ENCODE assay signal across 1 cellular context in the genomic region with DNA sequence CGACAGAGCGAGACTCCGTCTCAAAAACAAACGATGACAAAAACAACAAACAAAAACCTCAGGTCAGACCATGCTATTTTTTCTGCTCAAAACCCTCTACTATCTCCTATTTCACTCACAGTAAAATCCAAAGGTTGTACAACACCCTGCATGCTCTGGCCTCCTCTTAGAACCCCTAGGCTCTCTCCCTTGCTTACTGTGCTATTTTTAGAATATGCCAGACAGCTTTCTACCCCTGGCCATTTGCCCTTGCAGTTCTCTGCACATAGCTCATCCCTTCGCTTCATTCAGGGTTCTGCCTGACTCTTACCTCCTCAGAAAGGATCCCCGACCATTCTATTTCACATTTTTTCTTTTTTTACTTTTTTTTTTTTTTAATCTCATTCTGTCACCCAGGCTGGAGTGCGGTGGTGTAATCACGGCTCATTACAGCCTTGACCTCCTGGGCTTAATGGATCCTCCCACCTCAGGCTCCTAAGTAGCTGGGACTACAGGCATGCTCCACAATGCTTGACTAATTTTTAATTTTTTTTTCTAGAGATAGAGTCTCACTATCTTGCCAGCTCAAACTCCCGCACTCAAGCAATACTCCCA.
TF ChIP-seq lines count a peak whose summit lies in the region.

No MANE protein-coding gene starts in this region.

TF ChIP-seq in HepG2, 621 proteins besides CTCF, POLR2A, EP300 and RAD21 (continues in another document):
- 0 out of 2 replicates have a peak, but pooled peaks have one; percentile 1 for TF ChIP-seq ISL2 (CRISPR knock-in tag; IDR thresholded peaks at IDR 0.05)
- TF ChIP-seq, protein P1, sequence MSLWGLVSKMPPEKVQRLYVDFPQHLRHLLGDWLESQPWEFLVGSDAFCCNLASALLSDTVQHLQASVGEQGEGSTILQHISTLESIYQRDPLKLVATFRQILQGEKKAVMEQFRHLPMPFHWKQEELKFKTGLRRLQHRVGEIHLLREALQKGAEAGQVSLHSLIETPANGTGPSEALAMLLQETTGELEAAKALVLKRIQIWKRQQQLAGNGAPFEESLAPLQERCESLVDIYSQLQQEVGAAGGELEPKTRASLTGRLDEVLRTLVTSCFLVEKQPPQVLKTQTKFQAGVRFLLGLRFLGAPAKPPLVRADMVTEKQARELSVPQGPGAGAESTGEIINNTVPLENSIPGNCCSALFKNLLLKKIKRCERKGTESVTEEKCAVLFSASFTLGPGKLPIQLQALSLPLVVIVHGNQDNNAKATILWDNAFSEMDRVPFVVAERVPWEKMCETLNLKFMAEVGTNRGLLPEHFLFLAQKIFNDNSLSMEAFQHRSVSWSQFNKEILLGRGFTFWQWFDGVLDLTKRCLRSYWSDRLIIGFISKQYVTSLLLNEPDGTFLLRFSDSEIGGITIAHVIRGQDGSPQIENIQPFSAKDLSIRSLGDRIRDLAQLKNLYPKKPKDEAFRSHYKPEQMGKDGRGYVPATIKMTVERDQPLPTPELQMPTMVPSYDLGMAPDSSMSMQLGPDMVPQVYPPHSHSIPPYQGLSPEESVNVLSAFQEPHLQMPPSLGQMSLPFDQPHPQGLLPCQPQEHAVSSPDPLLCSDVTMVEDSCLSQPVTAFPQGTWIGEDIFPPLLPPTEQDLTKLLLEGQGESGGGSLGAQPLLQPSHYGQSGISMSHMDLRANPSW (CRISPR knock-in tag; IDR thresholded peaks at IDR 0.05; ENCODE audit: borderline replicate concordance) = 0 out of 2 replicates have a peak, but pooled peaks have one; percentile 39
- TF ChIP-seq HNF4G (IDR thresholded peaks at IDR 0.05; ENCODE audit: borderline replicate concordance, low read depth, low read length) = 0 out of 2 replicates have a peak, but pooled peaks have one; percentile 16
- TF ChIP-seq HNF4G (CRISPR knock-in tag; IDR thresholded peaks at IDR 0.05; ENCODE audit: borderline replicate concordance, low read depth) = 0 out of 2 replicates have a peak, but pooled peaks have one; percentile 16
- TF ChIP-seq KAT8 (CRISPR knock-in tag; IDR thresholded peaks at IDR 0.05) = 0 out of 2 replicates have a peak, but pooled peaks have one; percentile 45
- TF ChIP-seq ZNF446 (CRISPR knock-in tag; IDR thresholded peaks at IDR 0.05) = no peak
- TF ChIP-seq ONECUT2 (CRISPR knock-in tag; IDR thresholded peaks at IDR 0.05) = no peak
- TF ChIP-seq ATF1 (CRISPR knock-in tag; IDR thresholded peaks at IDR 0.05) = 0 out of 2 replicates have a peak, but pooled peaks have one; percentile 28
- TF ChIP-seq, protein P2, sequence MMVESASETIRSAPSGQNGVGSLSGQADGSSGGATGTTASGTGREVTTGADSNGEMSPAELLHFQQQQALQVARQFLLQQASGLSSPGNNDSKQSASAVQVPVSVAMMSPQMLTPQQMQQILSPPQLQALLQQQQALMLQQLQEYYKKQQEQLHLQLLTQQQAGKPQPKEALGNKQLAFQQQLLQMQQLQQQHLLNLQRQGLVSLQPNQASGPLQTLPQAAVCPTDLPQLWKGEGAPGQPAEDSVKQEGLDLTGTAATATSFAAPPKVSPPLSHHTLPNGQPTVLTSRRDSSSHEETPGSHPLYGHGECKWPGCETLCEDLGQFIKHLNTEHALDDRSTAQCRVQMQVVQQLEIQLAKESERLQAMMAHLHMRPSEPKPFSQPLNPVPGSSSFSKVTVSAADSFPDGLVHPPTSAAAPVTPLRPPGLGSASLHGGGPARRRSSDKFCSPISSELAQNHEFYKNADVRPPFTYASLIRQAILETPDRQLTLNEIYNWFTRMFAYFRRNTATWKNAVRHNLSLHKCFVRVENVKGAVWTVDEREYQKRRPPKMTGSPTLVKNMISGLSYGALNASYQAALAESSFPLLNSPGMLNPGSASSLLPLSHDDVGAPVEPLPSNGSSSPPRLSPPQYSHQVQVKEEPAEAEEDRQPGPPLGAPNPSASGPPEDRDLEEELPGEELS (CRISPR knock-in tag; IDR thresholded peaks at IDR 0.05) = peak; percentile 8; the same call in 1 of the 2 replicates
- TF ChIP-seq KLF13 (CRISPR knock-in tag; IDR thresholded peaks at IDR 0.05) = no peak
- TF ChIP-seq ZNF292 (CRISPR knock-in tag; IDR thresholded peaks at IDR 0.05; ENCODE audit: borderline replicate concordance, low read depth) = 0 out of 2 replicates have a peak, but pooled peaks have one; percentile 26
- TF ChIP-seq, protein P3, sequence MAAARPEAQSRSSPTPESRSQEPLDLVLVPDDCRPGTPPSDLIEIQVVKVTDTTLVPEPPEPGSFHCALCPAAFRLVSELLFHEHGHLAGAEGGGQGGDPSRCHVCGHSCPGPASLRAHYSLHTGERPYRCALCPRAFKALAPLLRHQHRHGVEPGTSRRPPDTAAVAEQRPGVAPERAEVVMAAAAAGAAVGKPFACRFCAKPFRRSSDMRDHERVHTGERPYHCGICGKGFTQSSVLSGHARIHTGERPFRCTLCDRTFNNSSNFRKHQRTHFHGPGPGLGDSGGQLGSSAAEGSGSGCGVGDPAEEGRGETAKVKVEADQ (CRISPR knock-in tag; IDR thresholded peaks at IDR 0.05; ENCODE audit: borderline replicate concordance) = 0 out of 2 replicates have a peak, but pooled peaks have one; percentile 0
- TF ChIP-seq, protein P4, sequence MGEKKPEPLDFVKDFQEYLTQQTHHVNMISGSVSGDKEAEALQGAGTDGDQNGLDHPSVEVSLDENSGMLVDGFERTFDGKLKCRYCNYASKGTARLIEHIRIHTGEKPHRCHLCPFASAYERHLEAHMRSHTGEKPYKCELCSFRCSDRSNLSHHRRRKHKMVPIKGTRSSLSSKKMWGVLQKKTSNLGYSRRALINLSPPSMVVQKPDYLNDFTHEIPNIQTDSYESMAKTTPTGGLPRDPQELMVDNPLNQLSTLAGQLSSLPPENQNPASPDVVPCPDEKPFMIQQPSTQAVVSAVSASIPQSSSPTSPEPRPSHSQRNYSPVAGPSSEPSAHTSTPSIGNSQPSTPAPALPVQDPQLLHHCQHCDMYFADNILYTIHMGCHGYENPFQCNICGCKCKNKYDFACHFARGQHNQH (CRISPR knock-in tag; IDR thresholded peaks at IDR 0.05) = peak; percentile 21; the same call in 1 of the 2 replicates
- TF ChIP-seq, protein P5, sequence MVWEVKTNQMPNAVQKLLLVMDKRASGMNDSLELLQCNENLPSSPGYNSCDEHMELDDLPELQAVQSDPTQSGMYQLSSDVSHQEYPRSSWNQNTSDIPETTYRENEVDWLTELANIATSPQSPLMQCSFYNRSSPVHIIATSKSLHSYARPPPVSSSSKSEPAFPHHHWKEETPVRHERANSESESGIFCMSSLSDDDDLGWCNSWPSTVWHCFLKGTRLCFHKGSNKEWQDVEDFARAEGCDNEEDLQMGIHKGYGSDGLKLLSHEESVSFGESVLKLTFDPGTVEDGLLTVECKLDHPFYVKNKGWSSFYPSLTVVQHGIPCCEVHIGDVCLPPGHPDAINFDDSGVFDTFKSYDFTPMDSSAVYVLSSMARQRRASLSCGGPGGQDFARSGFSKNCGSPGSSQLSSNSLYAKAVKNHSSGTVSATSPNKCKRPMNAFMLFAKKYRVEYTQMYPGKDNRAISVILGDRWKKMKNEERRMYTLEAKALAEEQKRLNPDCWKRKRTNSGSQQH (CRISPR knock-in tag; IDR thresholded peaks at IDR 0.05; ENCODE audit: low read depth) = 0 out of 2 replicates have a peak, but pooled peaks have one; percentile 32
- 0 out of 2 replicates have a peak, but pooled peaks have one; percentile 6 for TF ChIP-seq ZNF136 (CRISPR knock-in tag; IDR thresholded peaks at IDR 0.05; ENCODE audit: low read depth)
- TF ChIP-seq KAT7 (CRISPR knock-in tag; IDR thresholded peaks at IDR 0.05; ENCODE audit: borderline replicate concordance) = 0 out of 2 replicates have a peak, but pooled peaks have one; percentile 1
- TF ChIP-seq PHF21A (CRISPR knock-in tag; IDR thresholded peaks at IDR 0.05) = peak; percentile 40; the same call in 1 of the 2 replicates
- TF ChIP-seq, protein P6, sequence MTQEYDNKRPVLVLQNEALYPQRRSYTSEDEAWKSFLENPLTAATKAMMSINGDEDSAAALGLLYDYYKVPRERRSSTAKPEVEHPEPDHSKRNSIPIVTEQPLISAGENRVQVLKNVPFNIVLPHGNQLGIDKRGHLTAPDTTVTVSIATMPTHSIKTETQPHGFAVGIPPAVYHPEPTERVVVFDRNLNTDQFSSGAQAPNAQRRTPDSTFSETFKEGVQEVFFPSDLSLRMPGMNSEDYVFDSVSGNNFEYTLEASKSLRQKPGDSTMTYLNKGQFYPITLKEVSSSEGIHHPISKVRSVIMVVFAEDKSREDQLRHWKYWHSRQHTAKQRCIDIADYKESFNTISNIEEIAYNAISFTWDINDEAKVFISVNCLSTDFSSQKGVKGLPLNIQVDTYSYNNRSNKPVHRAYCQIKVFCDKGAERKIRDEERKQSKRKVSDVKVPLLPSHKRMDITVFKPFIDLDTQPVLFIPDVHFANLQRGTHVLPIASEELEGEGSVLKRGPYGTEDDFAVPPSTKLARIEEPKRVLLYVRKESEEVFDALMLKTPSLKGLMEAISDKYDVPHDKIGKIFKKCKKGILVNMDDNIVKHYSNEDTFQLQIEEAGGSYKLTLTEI (CRISPR knock-in tag; conservative IDR thresholded peaks at IDR 0.05) = no peak
- no peak for TF ChIP-seq ZNF343 (CRISPR knock-in tag; IDR thresholded peaks at IDR 0.05)
- TF ChIP-seq ZSCAN25 (CRISPR knock-in tag; IDR thresholded peaks at IDR 0.05) = no peak
- TF ChIP-seq, protein P7, sequence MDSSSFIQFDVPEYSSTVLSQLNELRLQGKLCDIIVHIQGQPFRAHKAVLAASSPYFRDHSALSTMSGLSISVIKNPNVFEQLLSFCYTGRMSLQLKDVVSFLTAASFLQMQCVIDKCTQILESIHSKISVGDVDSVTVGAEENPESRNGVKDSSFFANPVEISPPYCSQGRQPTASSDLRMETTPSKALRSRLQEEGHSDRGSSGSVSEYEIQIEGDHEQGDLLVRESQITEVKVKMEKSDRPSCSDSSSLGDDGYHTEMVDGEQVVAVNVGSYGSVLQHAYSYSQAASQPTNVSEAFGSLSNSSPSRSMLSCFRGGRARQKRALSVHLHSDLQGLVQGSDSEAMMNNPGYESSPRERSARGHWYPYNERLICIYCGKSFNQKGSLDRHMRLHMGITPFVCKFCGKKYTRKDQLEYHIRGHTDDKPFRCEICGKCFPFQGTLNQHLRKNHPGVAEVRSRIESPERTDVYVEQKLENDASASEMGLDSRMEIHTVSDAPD (CRISPR knock-in tag; IDR thresholded peaks at IDR 0.05) = no peak
- peak; percentile 40 to 65; a peak in 2 of 4 replicates for TF ChIP-seq NR2F1 (CRISPR knock-in tag; IDR thresholded peaks at IDR 0.05)
- no peak for TF ChIP-seq HNRNPH1 (optimal IDR thresholded peaks at IDR 0.05; ENCODE audit: low read depth, low read length)
- TF ChIP-seq TOPORS (CRISPR knock-in tag; IDR thresholded peaks at IDR 0.05) = 0 out of 2 replicates have a peak, but pooled peaks have one; percentile 34
- no peak for TF ChIP-seq FOXP1 (IDR thresholded peaks at IDR 0.05)
- TF ChIP-seq FOXP1 (CRISPR knock-in tag; IDR thresholded peaks at IDR 0.05) = peak; percentile 21; the same call in 1 of the 2 replicates
- 0 out of 2 replicates have a peak, but pooled peaks have one; percentile 20 for TF ChIP-seq DMAP1 (CRISPR knock-in tag; IDR thresholded peaks at IDR 0.05)
- TF ChIP-seq, protein P8, sequence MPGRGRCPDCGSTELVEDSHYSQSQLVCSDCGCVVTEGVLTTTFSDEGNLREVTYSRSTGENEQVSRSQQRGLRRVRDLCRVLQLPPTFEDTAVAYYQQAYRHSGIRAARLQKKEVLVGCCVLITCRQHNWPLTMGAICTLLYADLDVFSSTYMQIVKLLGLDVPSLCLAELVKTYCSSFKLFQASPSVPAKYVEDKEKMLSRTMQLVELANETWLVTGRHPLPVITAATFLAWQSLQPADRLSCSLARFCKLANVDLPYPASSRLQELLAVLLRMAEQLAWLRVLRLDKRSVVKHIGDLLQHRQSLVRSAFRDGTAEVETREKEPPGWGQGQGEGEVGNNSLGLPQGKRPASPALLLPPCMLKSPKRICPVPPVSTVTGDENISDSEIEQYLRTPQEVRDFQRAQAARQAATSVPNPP (CRISPR knock-in tag; IDR thresholded peaks at IDR 0.05) = no peak
- TF ChIP-seq, protein P9, sequence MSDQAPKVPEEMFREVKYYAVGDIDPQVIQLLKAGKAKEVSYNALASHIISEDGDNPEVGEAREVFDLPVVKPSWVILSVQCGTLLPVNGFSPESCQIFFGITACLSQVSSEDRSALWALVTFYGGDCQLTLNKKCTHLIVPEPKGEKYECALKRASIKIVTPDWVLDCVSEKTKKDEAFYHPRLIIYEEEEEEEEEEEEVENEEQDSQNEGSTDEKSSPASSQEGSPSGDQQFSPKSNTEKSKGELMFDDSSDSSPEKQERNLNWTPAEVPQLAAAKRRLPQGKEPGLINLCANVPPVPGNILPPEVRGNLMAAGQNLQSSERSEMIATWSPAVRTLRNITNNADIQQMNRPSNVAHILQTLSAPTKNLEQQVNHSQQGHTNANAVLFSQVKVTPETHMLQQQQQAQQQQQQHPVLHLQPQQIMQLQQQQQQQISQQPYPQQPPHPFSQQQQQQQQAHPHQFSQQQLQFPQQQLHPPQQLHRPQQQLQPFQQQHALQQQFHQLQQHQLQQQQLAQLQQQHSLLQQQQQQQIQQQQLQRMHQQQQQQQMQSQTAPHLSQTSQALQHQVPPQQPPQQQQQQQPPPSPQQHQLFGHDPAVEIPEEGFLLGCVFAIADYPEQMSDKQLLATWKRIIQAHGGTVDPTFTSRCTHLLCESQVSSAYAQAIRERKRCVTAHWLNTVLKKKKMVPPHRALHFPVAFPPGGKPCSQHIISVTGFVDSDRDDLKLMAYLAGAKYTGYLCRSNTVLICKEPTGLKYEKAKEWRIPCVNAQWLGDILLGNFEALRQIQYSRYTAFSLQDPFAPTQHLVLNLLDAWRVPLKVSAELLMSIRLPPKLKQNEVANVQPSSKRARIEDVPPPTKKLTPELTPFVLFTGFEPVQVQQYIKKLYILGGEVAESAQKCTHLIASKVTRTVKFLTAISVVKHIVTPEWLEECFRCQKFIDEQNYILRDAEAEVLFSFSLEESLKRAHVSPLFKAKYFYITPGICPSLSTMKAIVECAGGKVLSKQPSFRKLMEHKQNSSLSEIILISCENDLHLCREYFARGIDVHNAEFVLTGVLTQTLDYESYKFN (CRISPR knock-in tag; conservative IDR thresholded peaks at IDR 0.05) = peak; percentile 55
- TF ChIP-seq FOXA3 (CRISPR knock-in tag; IDR thresholded peaks at IDR 0.05) = 0 out of 2 replicates have a peak, but pooled peaks have one; percentile 18
- 0 out of 2 replicates have a peak, but pooled peaks have one; percentile 67 for TF ChIP-seq NAIF1 (CRISPR knock-in tag; IDR thresholded peaks at IDR 0.05; ENCODE audit: borderline replicate concordance)
